In the genomic region with DNA sequence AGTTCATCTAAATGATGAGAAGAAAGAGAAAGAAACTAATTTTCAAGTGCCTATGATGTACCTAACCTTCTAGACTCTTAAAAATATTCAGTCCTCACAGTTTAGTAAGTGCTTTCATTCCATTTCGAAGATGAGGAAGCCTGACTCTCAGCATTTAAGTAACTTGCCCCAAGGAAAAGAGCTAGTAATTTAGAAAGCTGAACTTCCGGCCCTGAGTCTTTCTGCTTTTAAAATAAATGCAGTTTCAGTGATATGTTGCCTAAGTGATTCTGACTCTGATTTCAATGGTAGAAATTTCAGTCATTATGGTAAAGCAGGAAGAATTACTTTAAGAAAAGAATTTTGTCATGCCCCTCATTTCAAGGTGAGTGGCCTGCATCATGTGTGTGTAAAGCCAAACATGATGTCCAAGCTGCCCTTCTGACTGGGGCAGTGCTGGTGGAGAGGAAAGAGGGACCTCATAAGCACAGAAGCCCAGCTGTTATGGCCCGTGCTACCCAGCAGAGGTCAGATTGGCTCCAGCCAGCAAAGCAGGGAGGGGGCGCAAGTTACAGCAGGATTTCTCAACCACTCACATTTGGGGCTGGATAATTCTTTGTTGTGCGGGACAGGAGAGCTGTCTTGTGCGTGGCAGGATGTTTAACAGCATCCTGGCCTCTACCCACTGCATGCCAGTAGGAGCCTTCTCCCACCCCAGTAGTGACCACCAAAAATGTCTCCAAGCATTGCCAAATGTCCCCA, we compare ENCODE assay signal across 9 cellular contexts. TPM values are rescaled to one million over a fixed set of nuclear protein-coding genes. Genes with fewer than 3 reads are reported as not detected.
A peak's percentile ranks its signal among the peaks of the same experiment; 100 is the strongest.
DNase-seq lines count a peak whose midpoint lies in the region; ATAC-seq and TF ChIP-seq lines count a peak whose summit lies in the region.
"Had no signal": no experiment of that assay in that cellular context is flagged by ENCODE, and none has a peak within 500 bp of the region (broad histone marks: within the 10 kb centered on the region; RNA-seq: fewer than 3 reads in every experiment).

No MANE protein-coding gene starts in this region.

- TF ChIP-seq CTCF in 22Rv1 (IDR thresholded peaks at IDR 0.05) (peak; percentile 34), right atrium auricular region (IDR thresholded peaks at IDR 0.05) (peak; percentile 32 to 59)

- ATAC-seq in GM19351 (IDR thresholded peaks at IDR 0.05; ENCODE audit: unreplicated experiment) (peak; percentile 62), GM19023 (IDR thresholded peaks at IDR 0.05; ENCODE audit: unreplicated experiment) (no peak), GM21786 (IDR thresholded peaks at IDR 0.05; ENCODE audit: unreplicated experiment) (no peak)

- no peaks in the 10 kb centered on the region for H3K27me3 ChIP-seq in right atrium auricular region

- H3K4me3 ChIP-seq in right atrium auricular region = no peak overlapping the region

- H3K27ac ChIP-seq in 22Rv1 (no peak overlapping the region), right atrium auricular region (no peak overlapping the region)

- no peaks in the 10 kb centered on the region for H3K36me3 ChIP-seq in right atrium auricular region

- DNase-seq in UCSD-AML1 (lab: John Stamatoyannopoulos, UW; ENCODE audit: unreplicated experiment) (peak; percentile 24), right atrium auricular region (ENCODE audit: low spot score) (no peak), cortex of kidney (lab: John Stamatoyannopoulos, UW) (no peak)
- no peak for DNase-seq in stimulated activated CD4-positive, alpha-beta T cell treated with anti-CD3 and anti-CD28 coated beads, Interleukin-2, amount 100 ng/mL, for 48 hours
- DNase-seq: NCI-H1417 treated with DMSO at 0.1 percent for 48 hours had no signal

- no peaks in the 10 kb centered on the region for H3K4me1 ChIP-seq in right atrium auricular region

- H3K9me3 ChIP-seq in right atrium auricular region = no peaks in the 10 kb centered on the region

RNA-seq across cellular contexts. Expression of gene ATP1A4, which starts 10.7 kb away (rescaled TPM):
- not detected for total RNA-seq in right atrium auricular region

RNA-seq across cellular contexts. Expression of gene CASQ1, which starts 28.2 kb away (rescaled TPM):
- total RNA-seq in right atrium auricular region = 10 to 100 TPM; 10.1 to 32.3 TPM

RNA-seq across cellular contexts. Expression of gene PEA15, which starts 43.0 kb away (rescaled TPM):
- 100 to 1,000 TPM in 1 of 2 donors, 10 to 100 TPM in 1; 69.2 to 144 TPM for total RNA-seq in right atrium auricular region

RNA-seq across cellular contexts. Expression of gene ATP1A2, which starts 46.6 kb away (rescaled TPM):
- 100 to 1,000 TPM; 146 to 228 TPM for total RNA-seq in right atrium auricular region
